Comparison of ENCODE assay signal across 20 cellular contexts in genomic region chr18:27114842-27115241, GRCh38.
A peak's percentile ranks its signal among the peaks of the same experiment; 100 is the strongest.
DNase-seq lines count a peak whose midpoint lies in the region; ATAC-seq, FAIRE-seq and TF ChIP-seq lines count a peak whose summit lies in the region.
"Had no signal": no experiment of that assay in that cellular context is flagged by ENCODE, and none has a peak within 500 bp of the region (broad histone marks: within the 10 kb centered on the region; RNA-seq: fewer than 3 reads in every experiment).

No MANE protein-coding gene starts in this region.

- H3K36me3 ChIP-seq in bronchial epithelial cell (ENCODE audit: control insufficient read depth, insufficient read depth, low read length) (no peaks in the 10 kb centered on the region), right lobe of liver (no peaks in the 10 kb centered on the region)
- H3K36me3 ChIP-seq: BLaER1 had no signal

- H3K27me3 ChIP-seq in bronchial epithelial cell (ENCODE audit: control insufficient read depth, insufficient read depth, low read length) = no peaks in the 10 kb centered on the region
- no peaks in the 10 kb centered on the region for H3K27me3 ChIP-seq in right lobe of liver
- H3K27me3 ChIP-seq: BLaER1 had no signal

- FAIRE-seq in bronchial epithelial cell (lab: Jason Lieb, UNC) = peak; percentile 66
- FAIRE-seq: GM12892, GM18507, HepG2 had no signal

- peak; percentile 37 for DNase-seq in NCI-H524 treated with DMSO at 0.1 percent for 48 hours (lab: John Stamatoyannopoulos, UW)
- DNase-seq in bronchial epithelial cell (ENCODE audit: low read depth) = no peak
- peak; percentile 3 for DNase-seq in iris pigment epithelial cell (ENCODE audit: low read depth)
- DNase-seq in HEK293T (ENCODE audit: extremely low spot score) = no peak
- DNase-seq in right lobe of liver = no peak
- DNase-seq in activated CD8-positive, alpha-beta T cell treated with anti-CD3 and anti-CD28 coated beads, Interleukin-2, amount 10 ng/mL, durations not matched to agents 7 days and 5 days = no peak
- DNase-seq: 8988T; CD4-positive, alpha-beta memory T cell; DMS153; DMS79; GDM1; GOT3; H7 had no signal

- H3K4me1 ChIP-seq in right lobe of liver = peaks cover 0 to 12% (median 2%) of the 10 kb centered on the region in 4 donors

- H3K4me3 ChIP-seq in bronchial epithelial cell (ENCODE audit: low read depth, low read length) (no peak overlapping the region), right lobe of liver (no peak overlapping the region)
- H3K4me3 ChIP-seq: BLaER1 had no signal

- no peaks in the 10 kb centered on the region for H3K36me3 Mint-ChIP-seq in activated CD8-positive, alpha-beta T cell treated with anti-CD3 and anti-CD28 coated beads, Interleukin-2, amount 10 ng/mL, durations not matched to agents 7 days and 5 days (ENCODE audit: low read depth)
- H3K36me3 Mint-ChIP-seq: CD14-positive monocyte; CD4-positive, alpha-beta memory T cell had no signal

- intact Hi-C loops in right lobe of liver (cut with DNase I) = no loop called here

- TF ChIP-seq CTCF in bronchial epithelial cell (IDR thresholded peaks at IDR 0.05; ENCODE audit: insufficient read depth, low read length, severe bottlenecking) (no peak), right lobe of liver (IDR thresholded peaks at IDR 0.05) (no peak)

- H3K27ac ChIP-seq in right lobe of liver = no peak overlapping the region
- H3K27ac ChIP-seq: BLaER1 had no signal

- peaks cover 11% of the 10 kb centered on the region for H3K9me3 Mint-ChIP-seq in activated CD8-positive, alpha-beta T cell treated with anti-CD3 and anti-CD28 coated beads, Interleukin-2, amount 10 ng/mL, durations not matched to agents 7 days and 5 days (ENCODE audit: insufficient read depth)

- POLR2A ChIA-PET in HEK293T (lab: Yijun Ruan, JAX) = no interaction called here
- POLR2A ChIA-PET in activated CD8-positive, alpha-beta T cell treated with anti-CD3 and anti-CD28 coated beads, Interleukin-2, amount 10 ng/mL, durations not matched to agents 7 days and 5 days (lab: Charles Lee) = no interaction called here

- no peak overlapping the region for H3K4me3 Mint-ChIP-seq in activated CD8-positive, alpha-beta T cell treated with anti-CD3 and anti-CD28 coated beads, Interleukin-2, amount 10 ng/mL, durations not matched to agents 7 days and 5 days
- H3K4me3 Mint-ChIP-seq: CD14-positive monocyte; CD4-positive, alpha-beta memory T cell had no signal

- no peaks in the 10 kb centered on the region for H3K9me3 ChIP-seq in right lobe of liver
- H3K9me3 ChIP-seq: BLaER1 had no signal

- H3K27me3 Mint-ChIP-seq in activated CD8-positive, alpha-beta T cell treated with anti-CD3 and anti-CD28 coated beads, Interleukin-2, amount 10 ng/mL, durations not matched to agents 7 days and 5 days (ENCODE audit: low read depth) = no peaks in the 10 kb centered on the region
- H3K27me3 Mint-ChIP-seq: CD4-positive, alpha-beta memory T cell had no signal

- no peaks in the 10 kb centered on the region for H3K4me1 Mint-ChIP-seq in activated CD8-positive, alpha-beta T cell treated with anti-CD3 and anti-CD28 coated beads, Interleukin-2, amount 10 ng/mL, durations not matched to agents 7 days and 5 days (ENCODE audit: low read depth)
- H3K4me1 Mint-ChIP-seq: CD14-positive monocyte; CD4-positive, alpha-beta memory T cell had no signal

- no peak overlapping the region for H3K27ac Mint-ChIP-seq in activated CD8-positive, alpha-beta T cell treated with anti-CD3 and anti-CD28 coated beads, Interleukin-2, amount 10 ng/mL, durations not matched to agents 7 days and 5 days
- H3K27ac Mint-ChIP-seq: CD14-positive monocyte; CD4-positive, alpha-beta memory T cell had no signal

- ATAC-seq in right lobe of liver = no peak
- no peak for ATAC-seq in activated CD8-positive, alpha-beta T cell treated with anti-CD3 and anti-CD28 coated beads, Interleukin-2, amount 10 ng/mL, durations not matched to agents 7 days and 5 days
- ATAC-seq in GM19324 (IDR thresholded peaks at IDR 0.05; ENCODE audit: low FRiP score, unreplicated experiment) = no peak
- ATAC-seq: HCT116, HepG2 had no signal

- TF ChIP-seq POLR2A in right lobe of liver (IDR thresholded peaks at IDR 0.05) = no peak

- 56% methylated on average over 3 of the region's 3 CpGs for whole genome bisulfite sequencing in right lobe of liver (ENCODE audit: insufficient coverage, low coverage, low lambda C conversion rate, missing lambda C conversion rate)

- CTCF ChIA-PET in HEK293T (lab: Yijun Ruan, JAX) = no interaction called here
- CTCF ChIA-PET in activated CD8-positive, alpha-beta T cell treated with anti-CD3 and anti-CD28 coated beads, Interleukin-2, amount 10 ng/mL, durations not matched to agents 7 days and 5 days (lab: Charles Lee) = no interaction called here

TF ChIP-seq in HEK293T, 16 proteins besides CTCF, POLR2A, EP300 and RAD21:
- TF ChIP-seq TARDBP (IDR thresholded peaks at IDR 0.05) (no peak), ZNF384 (IDR thresholded peaks at IDR 0.05) (no peak), LEF1 (IDR thresholded peaks at IDR 0.05; ENCODE audit: borderline replicate concordance) (no peak), ARNT (IDR thresholded peaks at IDR 0.05) (no peak), SP1 (IDR thresholded peaks at IDR 0.05) (no peak), HDGF (IDR thresholded peaks at IDR 0.05; ENCODE audit: borderline replicate concordance) (no peak), L3MBTL2 (conservative IDR thresholded peaks at IDR 0.05) (no peak), FOXA1 (IDR thresholded peaks at IDR 0.05) (no peak), PKNOX1 (IDR thresholded peaks at IDR 0.05) (no peak), NFRKB (IDR thresholded peaks at IDR 0.05) (no peak), FOXK2 (IDR thresholded peaks at IDR 0.05) (no peak), SUZ12 (IDR thresholded peaks at IDR 0.05) (no peak), FOXM1 (IDR thresholded peaks at IDR 0.05; ENCODE audit: borderline replicate concordance) (no peak), ELF4 (IDR thresholded peaks at IDR 0.05) (no peak), BHLHE40 (IDR thresholded peaks at IDR 0.05; ENCODE audit: borderline replicate concordance) (no peak), CTBP1 (IDR thresholded peaks at IDR 0.05; ENCODE audit: borderline replicate concordance) (no peak)

Comparison
In these comparisons a context has a peak if more than half of its experiments do, and no peak if none do; other contexts are left out.
1. DNase-seq: peak in NCI-H524 treated with DMSO at 0.1 percent for 48 hours (single experiment) and iris pigment epithelial cell (single experiment); none in bronchial epithelial cell (single experiment), HEK293T (single experiment), right lobe of liver (0 of 3) and activated CD8-positive, alpha-beta T cell treated with anti-CD3 and anti-CD28 coated beads, Interleukin-2, amount 10 ng/mL, durations not matched to agents 7 days and 5 days (single experiment).